In the genomic region with DNA sequence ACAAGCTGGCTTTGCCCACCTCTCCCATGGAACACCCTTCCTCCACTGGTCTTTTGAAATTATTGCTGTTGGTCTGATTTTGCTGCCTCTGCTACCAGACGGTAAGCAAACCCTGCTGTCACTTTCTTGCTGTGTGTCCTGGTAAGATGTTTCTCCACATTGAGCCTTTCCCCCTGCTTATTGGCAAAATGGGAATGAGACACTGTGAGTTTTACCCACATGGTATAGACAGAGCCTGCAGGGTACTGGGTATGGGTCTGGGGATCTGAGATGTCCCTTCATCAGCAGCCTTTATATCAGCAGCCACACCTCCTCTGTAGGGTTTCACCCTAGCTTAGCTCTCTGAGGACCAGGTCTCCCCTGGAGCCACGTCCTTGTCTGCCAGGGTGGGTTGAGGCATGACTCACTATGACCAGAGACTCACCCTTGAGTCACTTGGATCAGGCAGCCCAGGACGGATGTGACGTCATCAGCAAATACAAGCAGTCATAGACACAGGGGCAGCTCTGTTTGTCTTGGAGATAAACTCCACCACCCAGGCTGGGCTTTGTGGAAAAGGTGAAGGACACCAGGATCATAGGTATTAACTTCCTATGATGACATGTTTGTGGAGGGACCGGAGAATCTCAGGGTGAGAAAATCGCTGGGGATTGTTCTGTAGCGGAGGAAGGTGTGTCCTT, we compare ENCODE assay signal across 9 cellular contexts.
DNase-seq lines count a peak whose midpoint lies in the region; ATAC-seq and FAIRE-seq lines count a peak whose summit lies in the region.
"Had no signal": no experiment of that assay in that cellular context is flagged by ENCODE, and none has a peak within 500 bp of the region (broad histone marks: within the 10 kb centered on the region; RNA-seq: fewer than 3 reads in every experiment).

No MANE protein-coding gene starts in this region.

- H3K27ac Mint-ChIP-seq in stimulated activated naive B cell treated with anti-CD40 and anti-IgM and Interleukin-4, amounts not matched to agents 10 μg/mL and 1 μg/mL and 100 μg/mL, for 72 hours, result no peak overlapping the region

- H3K9me3 Mint-ChIP-seq in stimulated activated naive B cell treated with anti-CD40 and anti-IgM and Interleukin-4, amounts not matched to agents 10 μg/mL and 1 μg/mL and 100 μg/mL, for 72 hours, result peaks cover 0 to 1% of the 10 kb centered on the region in 2 donors

- H3K36me3 Mint-ChIP-seq in stimulated activated naive B cell treated with anti-CD40 and anti-IgM and Interleukin-4, amounts not matched to agents 10 μg/mL and 1 μg/mL and 100 μg/mL, for 72 hours, result no peaks in the 10 kb centered on the region

- no peak overlapping the region for H3K4me3 Mint-ChIP-seq in stimulated activated naive B cell treated with anti-CD40 and anti-IgM and Interleukin-4, amounts not matched to agents 10 μg/mL and 1 μg/mL and 100 μg/mL, for 72 hours

- DNase-seq in SKM-1 treated with dmso at 0.1 percent for 144 hours (lab: John Stamatoyannopoulos, UW; ENCODE audit: unreplicated experiment), result peak; percentile 6
- DNase-seq in SKM-1 (lab: John Stamatoyannopoulos, UW; ENCODE audit: unreplicated experiment), result no peak
- DNase-seq in RCC 7860 (ENCODE audit: low spot score), result peak; percentile 100
- DNase-seq in fibroblast of gingiva (ENCODE audit: low read depth), result peak; percentile 78
- peak; percentile 42 for DNase-seq in stimulated activated CD4-positive, alpha-beta T cell treated with anti-CD3 and anti-CD28 coated beads, Interleukin-4, amount 100 ng/mL, for 24 hours
- no peak for DNase-seq in DMS 273 treated with DMSO at 0.1 percent for 48 hours (lab: John Stamatoyannopoulos, UW)
- DNase-seq in stimulated activated naive B cell treated with anti-CD40 and anti-IgM and Interleukin-4, amounts not matched to agents 10 μg/mL and 1 μg/mL and 100 μg/mL, for 72 hours, result no peak
- DNase-seq: DND-41 had no signal

- H3K27me3 Mint-ChIP-seq in stimulated activated naive B cell treated with anti-CD40 and anti-IgM and Interleukin-4, amounts not matched to agents 10 μg/mL and 1 μg/mL and 100 μg/mL, for 72 hours, result peaks cover 26 to 54% of the 10 kb centered on the region in 2 donors

- H3K4me1 Mint-ChIP-seq in stimulated activated naive B cell treated with anti-CD40 and anti-IgM and Interleukin-4, amounts not matched to agents 10 μg/mL and 1 μg/mL and 100 μg/mL, for 72 hours, result peaks cover 0 to 2% of the 10 kb centered on the region in 2 donors

- ATAC-seq in HG03520 (IDR thresholded peaks at IDR 0.05; ENCODE audit: unreplicated experiment), result no peak
- no peak for ATAC-seq in stimulated activated naive B cell treated with anti-CD40 and anti-IgM and Interleukin-4, amounts not matched to agents 10 μg/mL and 1 μg/mL and 100 μg/mL, for 72 hours (replicated peaks)

- peak; percentile 90 for FAIRE-seq in RCC 7860 (lab: Jason Lieb, UNC)

Comparison
In these comparisons a context has a peak if more than half of its experiments do, and no peak if none do; other contexts are left out.
1. DNase-seq: peak in SKM-1 treated with dmso at 0.1 percent for 144 hours (single experiment), RCC 7860 (single experiment), fibroblast of gingiva (single experiment) and stimulated activated CD4-positive, alpha-beta T cell treated with anti-CD3 and anti-CD28 coated beads, Interleukin-4, amount 100 ng/mL, for 24 hours (single experiment); none in SKM-1 (single experiment), DMS 273 treated with DMSO at 0.1 percent for 48 hours (single experiment) and stimulated activated naive B cell treated with anti-CD40 and anti-IgM and Interleukin-4, amounts not matched to agents 10 μg/mL and 1 μg/mL and 100 μg/mL, for 72 hours (single experiment).